ENCODE assay signal across 1 cellular context in the genomic region with DNA sequence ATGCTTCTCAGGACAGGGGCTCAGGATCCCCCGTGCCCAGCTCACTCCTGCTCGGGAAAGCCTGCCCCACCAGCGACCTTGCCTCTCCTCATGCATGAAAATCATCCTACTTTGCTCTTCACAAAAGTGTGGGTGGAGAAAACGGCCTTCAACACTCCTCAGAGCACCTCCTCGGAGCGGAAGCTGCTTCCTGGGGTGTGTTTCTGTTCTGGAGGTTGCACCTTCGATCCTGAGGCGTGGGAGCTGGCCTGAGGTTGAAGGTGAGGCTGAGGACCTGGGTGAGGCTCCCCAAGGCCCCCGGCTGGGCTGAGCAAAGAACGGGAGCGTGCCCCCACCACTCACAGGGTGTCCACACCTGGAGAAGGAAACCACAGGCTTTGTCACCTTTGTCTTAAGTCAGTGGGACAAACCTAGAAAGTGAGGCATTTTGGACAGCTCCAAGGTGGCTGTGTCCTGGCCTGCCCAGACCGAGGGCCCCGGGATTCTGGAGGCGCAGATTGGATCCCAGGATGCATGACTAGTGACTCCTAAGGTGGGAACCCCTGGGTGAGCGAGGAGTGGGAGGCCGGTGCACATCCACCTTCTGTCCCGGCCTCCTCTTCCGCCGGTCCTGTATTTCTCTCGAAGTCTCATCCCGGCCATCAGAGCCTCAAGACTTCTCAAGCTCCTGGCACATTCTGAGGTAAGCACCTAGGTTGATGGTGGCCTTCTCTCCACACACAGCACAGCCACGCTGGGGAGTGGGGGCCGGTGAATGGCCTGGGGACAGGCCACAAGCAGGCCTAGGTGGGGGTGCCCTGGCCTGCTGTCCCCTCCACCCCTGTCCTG.
TF ChIP-seq lines count a peak whose summit lies in the region.

No MANE protein-coding gene starts in this region.

TF ChIP-seq in IMR-90, 13 proteins besides CTCF, POLR2A, EP300 and RAD21:
- TF ChIP-seq, protein P1, sequence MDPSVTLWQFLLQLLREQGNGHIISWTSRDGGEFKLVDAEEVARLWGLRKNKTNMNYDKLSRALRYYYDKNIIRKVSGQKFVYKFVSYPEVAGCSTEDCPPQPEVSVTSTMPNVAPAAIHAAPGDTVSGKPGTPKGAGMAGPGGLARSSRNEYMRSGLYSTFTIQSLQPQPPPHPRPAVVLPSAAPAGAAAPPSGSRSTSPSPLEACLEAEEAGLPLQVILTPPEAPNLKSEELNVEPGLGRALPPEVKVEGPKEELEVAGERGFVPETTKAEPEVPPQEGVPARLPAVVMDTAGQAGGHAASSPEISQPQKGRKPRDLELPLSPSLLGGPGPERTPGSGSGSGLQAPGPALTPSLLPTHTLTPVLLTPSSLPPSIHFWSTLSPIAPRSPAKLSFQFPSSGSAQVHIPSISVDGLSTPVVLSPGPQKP (IDR thresholded peaks at IDR 0.05; ENCODE audit: borderline replicate concordance, low read depth, low read length): no peak
- TF ChIP-seq, protein P2, sequence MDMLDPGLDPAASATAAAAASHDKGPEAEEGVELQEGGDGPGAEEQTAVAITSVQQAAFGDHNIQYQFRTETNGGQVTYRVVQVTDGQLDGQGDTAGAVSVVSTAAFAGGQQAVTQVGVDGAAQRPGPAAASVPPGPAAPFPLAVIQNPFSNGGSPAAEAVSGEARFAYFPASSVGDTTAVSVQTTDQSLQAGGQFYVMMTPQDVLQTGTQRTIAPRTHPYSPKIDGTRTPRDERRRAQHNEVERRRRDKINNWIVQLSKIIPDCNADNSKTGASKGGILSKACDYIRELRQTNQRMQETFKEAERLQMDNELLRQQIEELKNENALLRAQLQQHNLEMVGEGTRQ (IDR thresholded peaks at IDR 0.05; ENCODE audit: low read depth, low read length): no peak
- TF ChIP-seq CHD1 (IDR thresholded peaks at IDR 0.05; ENCODE audit: low read depth, low read length): no peak
- TF ChIP-seq BHLHE40 (IDR thresholded peaks at IDR 0.05; ENCODE audit: low read depth, low read length): no peak
- no peak for TF ChIP-seq FOS (IDR thresholded peaks at IDR 0.05; ENCODE audit: low read depth, low read length)
- TF ChIP-seq RCOR1 (IDR thresholded peaks at IDR 0.05; ENCODE audit: insufficient replicate concordance, low read length): no peak
- no peak for TF ChIP-seq MXI1 (IDR thresholded peaks at IDR 0.05; ENCODE audit: borderline replicate concordance, low read depth, low read length)
- TF ChIP-seq SMC3 (IDR thresholded peaks at IDR 0.05; ENCODE audit: low read depth, low read length): no peak
- no peak for TF ChIP-seq MAFK (IDR thresholded peaks at IDR 0.05; ENCODE audit: low read depth, low read length)
- no peak for TF ChIP-seq RFX5 (IDR thresholded peaks at IDR 0.05; ENCODE audit: low read depth, low read length)
- TF ChIP-seq CEBPB (IDR thresholded peaks at IDR 0.05; ENCODE audit: low read depth, low read length): no peak
- no peak for TF ChIP-seq NFE2L2 (IDR thresholded peaks at IDR 0.05; ENCODE audit: low read depth, low read length)
- TF ChIP-seq MAZ (IDR thresholded peaks at IDR 0.05; ENCODE audit: borderline replicate concordance, low read depth, low read length): no peak
TF ChIP-seq in IMR-90: peak in this region for 0.
